8 cellular contexts compared by ENCODE assay signal in genomic region chr1:999797-1000356, GRCh38. TPM values are rescaled to one million over a fixed set of nuclear protein-coding genes. Genes with fewer than 3 reads are reported as not detected.
DNase-seq lines count a peak whose midpoint lies in the region; ATAC-seq and TF ChIP-seq lines count a peak whose summit lies in the region.

Gene HES4, minus strand, starts transcription at chr1:1000097. Its CDS starts 124 bp downstream, at chr1:999973.

- peaks cover 12% of the 10 kb centered on the region for H3K4me1 Mint-ChIP-seq in activated naive CD8-positive, alpha-beta T cell (ENCODE audit: low read depth)
- peaks cover 14% of the 10 kb centered on the region for H3K4me1 Mint-ChIP-seq in neural crest cell
- H3K4me1 Mint-ChIP-seq in type B pancreatic cell (ENCODE audit: unreplicated experiment) = peaks cover 13% of the 10 kb centered on the region

- no TSS peak for BruUV-seq in PC-9 (replicated peaks; lab: Mats Ljungman, UMichigan)

- CTCF ChIA-PET in PC-9 (lab: Charles Lee) = no interaction called here

- H3K36me3 ChIP-seq in PC-9 (ENCODE audit: low read depth) (no peaks in the 10 kb centered on the region), gastroesophageal sphincter (peaks cover 0 to 3% of the 10 kb centered on the region in 2 donors)

- peaks cover 33% of the 10 kb centered on the region; the same call in 1 of the 2 replicates for H3F3A ChIP-seq in PC-9 (ENCODE audit: insufficient read depth, low read depth)

- peak; percentile 83 to 96 for TF ChIP-seq POLR2A in gastroesophageal sphincter (IDR thresholded peaks at IDR 0.05)

- peak; percentile 62 for DNase-seq in DMS 273 treated with DMSO at 0.1 percent for 48 hours (lab: John Stamatoyannopoulos, UW)
- peak; percentile 78 to 94 for DNase-seq in PC-9
- DNase-seq in neural crest cell (ENCODE audit: low read depth, low spot score) = peak; percentile 83
- no peak for DNase-seq in type B pancreatic cell (ENCODE audit: extremely low spot score, unreplicated experiment)
- DNase-seq in NAMALWA (ENCODE audit: low spot score) = no peak

- peak; percentile 31 for ATAC-seq in HG03280 (IDR thresholded peaks at IDR 0.05; ENCODE audit: unreplicated experiment)
- peak; percentile 90 for ATAC-seq in gastroesophageal sphincter

- peak within 1 kb of the TSS; percentile 97 for H3K4me3 ChIP-seq in PC-9
- H3K4me3 ChIP-seq in gastroesophageal sphincter = peak within 1 kb of the TSS; percentile 55 to 86

- peaks cover 17% of the 10 kb centered on the region for H4K20me1 ChIP-seq in PC-9 (ENCODE audit: insufficient read depth)

- peak within 1 kb of the TSS; percentile 75 for H3K4me3 Mint-ChIP-seq in activated naive CD8-positive, alpha-beta T cell
- peak within 1 kb of the TSS; percentile 86 for H3K4me3 Mint-ChIP-seq in neural crest cell
- H3K4me3 Mint-ChIP-seq in type B pancreatic cell = peak within 1 kb of the TSS; percentile 91

- POLR2A ChIA-PET in PC-9 (lab: Charles Lee; ENCODE audit: unreplicated experiment) = interaction anchor here (0.7 to 1.0 kb wide), 2 partner anchors 14 to 74 kb away, joined by 5 read pairs; partner anchors contain the start of genes ISG15 and RNF223

- no peaks in the 10 kb centered on the region for H3K27me3 ChIP-seq in PC-9 (ENCODE audit: insufficient read depth, low read depth)
- peaks cover 41% of the 10 kb centered on the region for H3K27me3 ChIP-seq in gastroesophageal sphincter

- WGBS in gastroesophageal sphincter (ENCODE audit: low coverage in 1 of 2), 2 donors = no CpG with 5 or more reads among the region's 85 CpGs

- no peaks in the 10 kb centered on the region for H3K9me2 ChIP-seq in PC-9 (ENCODE audit: insufficient read depth)

- no peak for TF ChIP-seq EP300 in gastroesophageal sphincter (IDR thresholded peaks at IDR 0.05)

- peaks cover 8% of the 10 kb centered on the region for H3K27me3 Mint-ChIP-seq in activated naive CD8-positive, alpha-beta T cell
- peaks cover 37% of the 10 kb centered on the region for H3K27me3 Mint-ChIP-seq in neural crest cell (ENCODE audit: low read depth)
- peaks cover 27% of the 10 kb centered on the region for H3K27me3 Mint-ChIP-seq in type B pancreatic cell

- H3K27ac ChIP-seq in PC-9 = peak within 1 kb of the TSS; percentile 100
- H3K27ac ChIP-seq in gastroesophageal sphincter = peak within 1 kb of the TSS; percentile 91 to 99 (median 97)

- H3K9me3 Mint-ChIP-seq in activated naive CD8-positive, alpha-beta T cell (ENCODE audit: low read depth) = no peaks in the 10 kb centered on the region
- H3K9me3 Mint-ChIP-seq in neural crest cell (no peaks in the 10 kb centered on the region), type B pancreatic cell (no peaks in the 10 kb centered on the region)

- peak within 1 kb of the TSS; percentile 64; the same call in 1 of the 2 replicates for H2AFZ ChIP-seq in PC-9

- H3K4me1 ChIP-seq in PC-9 (replicated peaks; ENCODE audit: insufficient read depth) (no peaks in the 10 kb centered on the region; the same call in 1 of the 2 replicates), gastroesophageal sphincter (peaks cover 0 to 58% (median 13%) of the 10 kb centered on the region in 3 donors)

- no peaks in the 10 kb centered on the region for H3K36me3 Mint-ChIP-seq in activated naive CD8-positive, alpha-beta T cell
- H3K36me3 Mint-ChIP-seq in neural crest cell (ENCODE audit: low read depth) = no peaks in the 10 kb centered on the region
- no peaks in the 10 kb centered on the region for H3K36me3 Mint-ChIP-seq in type B pancreatic cell

- peak within 1 kb of the TSS; percentile 89 for H3K4me2 ChIP-seq in PC-9

- TF ChIP-seq CTCF in PC-9 (conservative IDR thresholded peaks at IDR 0.05) (no peak), gastroesophageal sphincter (IDR thresholded peaks at IDR 0.05) (peak in 1 of 4 experiments; percentile 18), neural crest cell (conservative IDR thresholded peaks at IDR 0.05) (no peak), type B pancreatic cell (conservative IDR thresholded peaks at IDR 0.05) (no peak)

- peak within 1 kb of the TSS; percentile 77 for H3K27ac Mint-ChIP-seq in activated naive CD8-positive, alpha-beta T cell
- H3K27ac Mint-ChIP-seq in neural crest cell (ENCODE audit: unreplicated experiment) (peak within 1 kb of the TSS; percentile 99), type B pancreatic cell (peak within 1 kb of the TSS; percentile 95)

- intact Hi-C loops in PC-9 (cut with micrococcal nuclease; ENCODE audit: unreplicated experiment) = loop anchor here (1.0 to 10.0 kb wide), 3 partner anchors 17 to 305 kb away; partner anchors contain the start of genes ACAP3, PUSL1 and RNF223

- H3K9me3 ChIP-seq in PC-9 (ENCODE audit: insufficient read depth, low read depth) (no peaks in the 10 kb centered on the region), gastroesophageal sphincter (no peaks in the 10 kb centered on the region)

- peaks cover 30% of the 10 kb centered on the region for H3K79me2 ChIP-seq in PC-9 (ENCODE audit: low read depth)

RNA-seq across cellular contexts. Expression of gene HES4, which starts in this region (rescaled TPM):
- 19.2 and 41.8 TPM in 2 replicates for total RNA-seq in PC-9 (2021)
- total RNA-seq in gastroesophageal sphincter = 10 to 100 TPM; 33.6 to 77.6 (median 48.4) TPM
- total RNA-seq in neural crest cell = 35.7 and 38.0 TPM in 2 replicates
- 37.6 and 54.1 TPM in 2 replicates for total RNA-seq in type B pancreatic cell (ENCODE audit: low replicate concordance)

Comparison
In these comparisons a context has a peak if more than half of its experiments do, and no peak if none do; other contexts are left out.
1. DNase-seq: peak in DMS 273 treated with DMSO at 0.1 percent for 48 hours (single experiment), PC-9 (2 of 2) and neural crest cell (single experiment); none in type B pancreatic cell (single experiment) and NAMALWA (single experiment).
2. Peak in every context shown above with its lines, with median percentiles within 50 percentile points of each other: H3K27ac Mint-ChIP-seq and H3K4me3 Mint-ChIP-seq.